ENCODE assay signal across 1 cellular context in genomic region chr17:6700948-6701307, GRCh38.
TF ChIP-seq lines count a peak whose summit lies in the region.

No MANE protein-coding gene starts in this region.

TF ChIP-seq in H1, 55 proteins besides CTCF, POLR2A, EP300 and RAD21:
- TF ChIP-seq CEBPB (IDR thresholded peaks at IDR 0.05; ENCODE audit: low read depth, low read length) (no peak), MAX (IDR thresholded peaks at IDR 0.05) (no peak), CTBP2 (IDR thresholded peaks at IDR 0.05; ENCODE audit: borderline replicate concordance, insufficient read depth, insufficient read length, low read length) (no peak), POLR2AphosphoS5 (IDR thresholded peaks at IDR 0.05; ENCODE audit: low read depth, low read length) (no peak), TBP (IDR thresholded peaks at IDR 0.05; ENCODE audit: low read depth, low read length) (no peak), ATF2 (IDR thresholded peaks at IDR 0.05; ENCODE audit: low read length) (no peak), CHD1 (IDR thresholded peaks at IDR 0.05; ENCODE audit: low read depth, low read length) (no peak), JUND (IDR thresholded peaks at IDR 0.05; ENCODE audit: low read length) (no peak), NANOG (IDR thresholded peaks at IDR 0.05; ENCODE audit: insufficient read depth, low read depth, low read length, poor library complexity, severe bottlenecking) (no peak), CBX8 (IDR thresholded peaks at IDR 0.05; ENCODE audit: borderline replicate concordance, low read depth, low read length) (no peak), BRCA1 (IDR thresholded peaks at IDR 0.05; ENCODE audit: low read depth, low read length) (no peak), USF2 (IDR thresholded peaks at IDR 0.05; ENCODE audit: low read length) (no peak)
